Comparison of ENCODE assay signal across 1 cellular context in genomic region chr18:8791171-8791651, GRCh38.
TF ChIP-seq lines count a peak whose summit lies in the region.

No MANE protein-coding gene starts in this region.

TF ChIP-seq in GM23338, 12 proteins besides CTCF, POLR2A, EP300 and RAD21 (continued from another document):
- no peak for TF ChIP-seq REST (IDR thresholded peaks at IDR 0.05; ENCODE audit: unreplicated experiment)
- TF ChIP-seq CREB1 (CRISPR knock-in tag; IDR thresholded peaks at IDR 0.05; ENCODE audit: low read depth): no peak
- no peak for TF ChIP-seq ZNF462 (CRISPR knock-in tag; IDR thresholded peaks at IDR 0.05)
- no peak for TF ChIP-seq ZNF331 (CRISPR knock-in tag; IDR thresholded peaks at IDR 0.05; ENCODE audit: low read depth)
- TF ChIP-seq ZNF114 (CRISPR knock-in tag; IDR thresholded peaks at IDR 0.05): no peak
- TF ChIP-seq NANOG (IDR thresholded peaks at IDR 0.05; ENCODE audit: borderline replicate concordance): no peak
- TF ChIP-seq EZH2 (IDR thresholded peaks at IDR 0.05; ENCODE audit: low read depth, unreplicated experiment): no peak
